In genomic region chr13:111484959-111485358, GRCh38 we compare ENCODE assay signal across 20 cellular contexts.
"Had no signal": no experiment of that assay in that cellular context is flagged by ENCODE, and none has a peak within 500 bp of the region (broad histone marks: within the 10 kb centered on the region; RNA-seq: fewer than 3 reads in every experiment).

No MANE protein-coding gene starts in this region.

- FAIRE-seq: frontal cortex had no signal

- H3K9me3 Mint-ChIP-seq: stimulated activated naive CD8-positive, alpha-beta T cell treated with anti-CD3 and anti-CD28 coated beads, Interleukin-15, Interleukin-2, amounts not matched to agents 100 ng/mL and 50 ng/mL, for 24 hours had no signal

- H3K36me3 ChIP-seq: left lung, neutrophil, spleen, transverse colon had no signal

- H3K9ac ChIP-seq: parathyroid adenoma had no signal

- H3K27me3 Mint-ChIP-seq: stimulated activated naive CD8-positive, alpha-beta T cell treated with anti-CD3 and anti-CD28 coated beads, Interleukin-15, Interleukin-2, amounts not matched to agents 100 ng/mL and 50 ng/mL, for 24 hours had no signal

- H3K4me1 Mint-ChIP-seq: stimulated activated naive B cell treated with anti-CD40 and anti-IgM and Interleukin-4, amounts not matched to agents 10 μg/mL and 1 μg/mL and 100 μg/mL, for 72 hours had no signal

- H3K27ac ChIP-seq: dorsolateral prefrontal cortex, left lung, neutrophil, parathyroid adenoma, psoas muscle, skin epidermis, spleen, transverse colon had no signal

- H3K9me3 ChIP-seq: neutrophil had no signal

- H3K4me3 Mint-ChIP-seq: naive thymus-derived CD8-positive, alpha-beta T cell; nephron progenitor cell; stimulated activated naive B cell treated with anti-CD40 and anti-IgM and Interleukin-4, amounts not matched to agents 10 μg/mL and 1 μg/mL and 100 μg/mL, for 72 hours; stimulated activated naive CD8-positive, alpha-beta T cell treated with anti-CD3 and anti-CD28 coated beads, Interleukin-15, Interleukin-2, amounts not matched to agents 100 ng/mL and 50 ng/mL, for 24 hours had no signal

- ATAC-seq: left cardiac atrium; left lung; naive thymus-derived CD8-positive, alpha-beta T cell; psoas muscle; right cardiac atrium; stimulated activated naive B cell treated with anti-CD40 and anti-IgM and Interleukin-4, amounts not matched to agents 10 μg/mL and 1 μg/mL and 100 μg/mL, for 72 hours had no signal

- H3K4me3 ChIP-seq: dorsolateral prefrontal cortex, left lung, psoas muscle, skin epidermis, spleen, transverse colon had no signal

- DNase-seq: cerebellar nuclear complex; dorsolateral prefrontal cortex; effector CD4-positive, alpha-beta T cell; left cardiac atrium; mesenchymal stem cell; midbrain; naive thymus-derived CD8-positive, alpha-beta T cell; nephron progenitor cell; psoas muscle; right cardiac atrium; spleen; stimulated activated CD4-positive, alpha-beta T cell treated with anti-CD3 and anti-CD28 coated beads, Interleukin-4, amount 100 ng/mL, for 4 hours; stimulated activated naive B cell treated with anti-CD40 and anti-IgM and Interleukin-4, amounts not matched to agents 10 μg/mL and 1 μg/mL and 100 μg/mL, for 72 hours; transverse colon had no signal

- H3K27ac Mint-ChIP-seq: nephron progenitor cell; stimulated activated naive B cell treated with anti-CD40 and anti-IgM and Interleukin-4, amounts not matched to agents 10 μg/mL and 1 μg/mL and 100 μg/mL, for 72 hours; stimulated activated naive CD8-positive, alpha-beta T cell treated with anti-CD3 and anti-CD28 coated beads, Interleukin-15, Interleukin-2, amounts not matched to agents 100 ng/mL and 50 ng/mL, for 24 hours had no signal

- H3K4me1 ChIP-seq: left lung, parathyroid adenoma, psoas muscle, spleen, transverse colon had no signal

- H3K27me3 ChIP-seq: neutrophil, transverse colon had no signal
